In the genomic region with DNA sequence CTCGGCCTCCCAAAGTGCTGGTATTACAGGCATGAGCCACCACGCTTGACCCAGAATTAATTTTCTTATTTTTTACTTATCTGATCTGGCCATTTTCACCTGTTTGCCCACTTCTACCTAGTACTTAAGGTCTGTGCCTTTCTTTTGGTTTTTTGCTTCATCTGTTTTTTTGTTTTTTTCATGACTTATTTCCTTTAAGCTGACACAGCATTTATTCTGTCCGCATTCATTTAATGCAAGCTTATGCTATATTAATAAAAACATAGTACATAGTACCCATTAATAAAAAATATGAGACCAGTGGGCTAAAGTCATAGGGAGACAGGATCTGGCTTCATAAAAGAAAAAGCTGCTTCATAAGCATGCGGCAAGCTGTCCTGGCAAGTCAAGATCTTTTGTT, we compare ENCODE assay signal across 23 cellular contexts.
"Had no signal": no experiment of that assay in that cellular context is flagged by ENCODE, and none has a peak within 500 bp of the region (broad histone marks: within the 10 kb centered on the region; RNA-seq: fewer than 3 reads in every experiment).

No MANE protein-coding gene starts in this region.

- H3K9me3 ChIP-seq: MG63, SJSA1 had no signal

- H3K27ac ChIP-seq: SJSA1, SK-N-MC had no signal

- H3K27me3 ChIP-seq: MG63, SJSA1 had no signal

- DNase-seq: Karpas-422, KG1, MG63, NCI-H1092, NCI-H1105 treated with DMSO at 0.1 percent for 48 hours, NCI-H1417 treated with DMSO at 0.1 percent for 48 hours, NCI-H146, NCI-H1694 treated with DMSO at 0.1 percent for 48 hours, NCI-H1930, NCI-H2081, NCI-H2107, NCI-H2227 treated with DMSO at 0.1 percent for 48 hours, NCI-H446, NCI-H510A, NCI-H524 treated with DMSO at 0.1 percent for 48 hours, NCI-H69, NCI-H774, Right ventricle myocardium superior, RPMI8226, SIG-M5 had no signal

- FAIRE-seq: RCC 7860 had no signal

- H3K4me3 ChIP-seq: MG63, SJSA1, SK-N-MC had no signal
